1 cellular context compared by ENCODE assay signal in genomic region chr19:10421981-10422461, GRCh38.
TF ChIP-seq lines count a peak whose summit lies in the region.

No MANE protein-coding gene starts in this region.

TF ChIP-seq in GM23338, 12 proteins besides CTCF, POLR2A, EP300 and RAD21 (continued from another document):
- no peak for TF ChIP-seq ZNF462 (CRISPR knock-in tag; IDR thresholded peaks at IDR 0.05)
- no peak for TF ChIP-seq JUNB (IDR thresholded peaks at IDR 0.05; ENCODE audit: unreplicated experiment)
- TF ChIP-seq ETS1 (IDR thresholded peaks at IDR 0.05): no peak
